8 cellular contexts compared by ENCODE assay signal in the genomic region with DNA sequence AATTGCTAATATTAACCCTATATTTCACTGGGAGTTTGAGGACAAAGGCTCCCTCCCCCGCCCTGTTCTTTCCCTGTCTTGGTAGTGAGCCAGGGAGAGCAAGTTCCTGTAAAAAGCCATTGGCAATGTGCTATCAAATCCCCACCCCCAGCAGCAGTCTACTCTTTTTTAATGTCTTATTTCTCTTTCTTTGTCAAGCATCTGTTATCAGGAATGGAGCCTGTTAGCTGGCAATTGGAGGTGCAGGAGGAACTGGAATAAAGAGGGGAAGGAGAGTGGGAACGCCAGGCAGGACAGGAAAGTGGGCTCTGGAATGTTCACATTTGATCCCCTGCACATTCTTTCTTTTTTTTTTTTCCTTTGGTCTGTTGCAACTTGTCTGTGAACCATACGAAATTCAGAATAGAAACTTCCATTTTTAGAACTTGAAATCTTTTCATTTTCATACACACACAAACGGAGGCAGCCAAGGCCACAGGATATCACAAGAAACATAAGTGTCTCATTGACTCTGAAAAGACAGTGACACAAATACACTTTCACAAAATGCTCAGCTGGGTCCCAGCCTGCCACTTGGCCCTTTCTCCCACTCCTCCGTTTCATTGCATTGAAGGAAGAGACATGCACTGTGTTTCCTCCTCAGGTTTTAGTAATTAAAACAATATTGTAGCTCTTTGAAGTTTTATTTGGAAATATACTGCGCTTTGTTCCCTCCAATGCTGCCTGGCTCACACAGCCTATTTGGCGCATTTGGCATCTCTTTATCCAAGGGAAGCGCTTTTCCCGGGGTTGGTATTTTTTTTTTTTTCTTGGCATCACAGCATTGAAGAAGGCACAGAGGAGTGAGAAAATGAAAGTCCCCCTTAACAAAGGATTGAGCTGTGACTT.
DNase-seq lines count a peak whose midpoint lies in the region; ATAC-seq, FAIRE-seq and TF ChIP-seq lines count a peak whose summit lies in the region.

No MANE protein-coding gene starts in this region.

- FAIRE-seq in RCC 7860 (lab: Jason Lieb, UNC): no peak

- peak overlapping the region; percentile 52 for H3K4me3 ChIP-seq in GM08714 (ENCODE audit: low read length)
- peak overlapping the region; percentile 55 for H3K4me3 ChIP-seq in GM23248
- no peak overlapping the region for H3K4me3 ChIP-seq in KMS-11 (IDR thresholded peaks at IDR 0.05; ENCODE audit: insufficient read depth, low read depth, low read length)
- no peak overlapping the region for H3K4me3 ChIP-seq in mesodermal cell (ENCODE audit: extremely low read depth, insufficient read depth, low read length, poor library complexity, severe bottlenecking)

- peaks cover 50% of the 10 kb centered on the region for H3K4me1 ChIP-seq in GM23248 (ENCODE audit: insufficient read depth)
- H3K4me1 ChIP-seq in KMS-11 (ENCODE audit: low read depth, poor library complexity, severe bottlenecking): peaks cover 64% of the 10 kb centered on the region
- peaks cover 57% of the 10 kb centered on the region for H3K4me1 ChIP-seq in mesodermal cell (ENCODE audit: control insufficient read depth, insufficient read depth, low read length, poor library complexity, severe bottlenecking)

- H3K36me3 ChIP-seq in GM23248 (ENCODE audit: low read depth): no peaks in the 10 kb centered on the region; the same call in 1 of the 2 replicates
- no peaks in the 10 kb centered on the region for H3K36me3 ChIP-seq in KMS-11 (ENCODE audit: insufficient read depth)
- H3K36me3 ChIP-seq in mesodermal cell (ENCODE audit: control insufficient read depth, insufficient read depth, low read length): no peaks in the 10 kb centered on the region

- H4K20me1 ChIP-seq in GM23248 (ENCODE audit: insufficient read depth): no peaks in the 10 kb centered on the region
- H4K20me1 ChIP-seq in KMS-11 (ENCODE audit: insufficient read depth): no peaks in the 10 kb centered on the region

- peak overlapping the region; percentile 76 for H3K4me2 ChIP-seq in GM23248 (ENCODE audit: unreplicated experiment)
- peak overlapping the region; percentile 95 for H3K4me2 ChIP-seq in KMS-11

- H3K9me3 ChIP-seq in GM23248 (ENCODE audit: low read depth) (no peaks in the 10 kb centered on the region), mesodermal cell (ENCODE audit: control insufficient read depth, low read length) (peaks cover 9% of the 10 kb centered on the region)

- in situ Hi-C loops in GM23248 (cut with MboI): no loop called here

- H2AFZ ChIP-seq in GM23248: peak overlapping the region; percentile 33
- peak overlapping the region; percentile 20; the same call in 1 of the 2 replicates for H2AFZ ChIP-seq in KMS-11 (ENCODE audit: low read depth)

- no peak for TF ChIP-seq CTCF in KMS-11 (conservative IDR thresholded peaks at IDR 0.05; ENCODE audit: low read depth, low read length)

- H3F3A ChIP-seq in GM23248 (ENCODE audit: insufficient read depth): peaks cover 46% of the 10 kb centered on the region

- H3K36me3 Mint-ChIP-seq in stimulated activated effector memory CD8-positive, alpha-beta T cell treated with anti-CD3 and anti-CD28 coated beads, Interleukin-12 subunit alpha, Interleukin-12 subunit beta, amount 100 ng/mL, for 72 hours: no peaks in the 10 kb centered on the region

- H3K4me3 Mint-ChIP-seq in stimulated activated effector memory CD8-positive, alpha-beta T cell treated with anti-CD3 and anti-CD28 coated beads, Interleukin-12 subunit alpha, Interleukin-12 subunit beta, amount 100 ng/mL, for 72 hours: no peak overlapping the region

- no peaks in the 10 kb centered on the region for H3K9me2 ChIP-seq in GM23248 (ENCODE audit: insufficient read depth)

- H3K27me3 ChIP-seq in GM23248 (replicated peaks; ENCODE audit: insufficient read depth) (no peaks in the 10 kb centered on the region), KMS-11 (ENCODE audit: insufficient read depth, low read depth) (no peaks in the 10 kb centered on the region)

- peak overlapping the region; percentile 58 for H3K27ac ChIP-seq in GM23248
- peak overlapping the region; percentile 72 for H3K27ac ChIP-seq in KMS-11
- peak overlapping the region; percentile 80 for H3K27ac ChIP-seq in mesodermal cell (ENCODE audit: low read depth, low read length, severe bottlenecking)

- H3K9me3 Mint-ChIP-seq in stimulated activated effector memory CD8-positive, alpha-beta T cell treated with anti-CD3 and anti-CD28 coated beads, Interleukin-12 subunit alpha, Interleukin-12 subunit beta, amount 100 ng/mL, for 72 hours: no peaks in the 10 kb centered on the region

- no peak for ATAC-seq in stimulated activated effector memory CD8-positive, alpha-beta T cell treated with anti-CD3 and anti-CD28 coated beads, Interleukin-12 subunit alpha, Interleukin-12 subunit beta, amount 100 ng/mL, for 72 hours

- peaks cover 8% of the 10 kb centered on the region for H3K4me1 Mint-ChIP-seq in stimulated activated effector memory CD8-positive, alpha-beta T cell treated with anti-CD3 and anti-CD28 coated beads, Interleukin-12 subunit alpha, Interleukin-12 subunit beta, amount 100 ng/mL, for 72 hours

- H3K9ac ChIP-seq in GM23248: peak overlapping the region; percentile 31
- peak overlapping the region; percentile 40 for H3K9ac ChIP-seq in KMS-11

- DNase-seq in GM23248 (peak; percentile 19), cerebellar cortex (ENCODE audit: low spot score) (peak; percentile 67), RCC 7860 (ENCODE audit: low spot score) (no peak), DMS153 (lab: John Stamatoyannopoulos, UW) (no peak)
- no peak for DNase-seq in stimulated activated effector memory CD8-positive, alpha-beta T cell treated with anti-CD3 and anti-CD28 coated beads, Interleukin-12 subunit alpha, Interleukin-12 subunit beta, amount 100 ng/mL, for 72 hours (ENCODE audit: low spot score in 2 of 2)

- no peak overlapping the region for H3K27ac Mint-ChIP-seq in stimulated activated effector memory CD8-positive, alpha-beta T cell treated with anti-CD3 and anti-CD28 coated beads, Interleukin-12 subunit alpha, Interleukin-12 subunit beta, amount 100 ng/mL, for 72 hours

- H3K79me2 ChIP-seq in GM23248 (ENCODE audit: insufficient read depth): no peaks in the 10 kb centered on the region
- no peaks in the 10 kb centered on the region for H3K79me2 ChIP-seq in KMS-11 (ENCODE audit: insufficient read depth, low read depth)

- WGBS in GM23248 (ENCODE audit: low coverage in 1 of 2, low lambda C conversion rate in 2 of 2, missing lambda C conversion rate in 2 of 2), 2 experiments: 15 to 17% methylated on average over 9 of the region's 9 CpGs
- WGBS in mesodermal cell (ENCODE audit: insufficient coverage in 2 of 2), 2 experiments: 35 to 53% methylated on average over 6 to 7 of the region's 9 CpGs

Comparison
In these comparisons a context has a peak if more than half of its experiments do, and no peak if none do; other contexts are left out.
1. H3K4me3 ChIP-seq: peak in GM08714 (single experiment) and GM23248 (single experiment); none in KMS-11 (single experiment) and mesodermal cell (single experiment).
2. DNase-seq: peak in GM23248 (single experiment) and cerebellar cortex (single experiment); none in RCC 7860 (single experiment), DMS153 (single experiment) and stimulated activated effector memory CD8-positive, alpha-beta T cell treated with anti-CD3 and anti-CD28 coated beads, Interleukin-12 subunit alpha, Interleukin-12 subunit beta, amount 100 ng/mL, for 72 hours (0 of 2).
3. Peak in every context shown above with its lines, with median percentiles within 50 percentile points of each other: H3K27ac ChIP-seq.